Comparison of ENCODE assay signal across 33 cellular contexts in the genomic region with DNA sequence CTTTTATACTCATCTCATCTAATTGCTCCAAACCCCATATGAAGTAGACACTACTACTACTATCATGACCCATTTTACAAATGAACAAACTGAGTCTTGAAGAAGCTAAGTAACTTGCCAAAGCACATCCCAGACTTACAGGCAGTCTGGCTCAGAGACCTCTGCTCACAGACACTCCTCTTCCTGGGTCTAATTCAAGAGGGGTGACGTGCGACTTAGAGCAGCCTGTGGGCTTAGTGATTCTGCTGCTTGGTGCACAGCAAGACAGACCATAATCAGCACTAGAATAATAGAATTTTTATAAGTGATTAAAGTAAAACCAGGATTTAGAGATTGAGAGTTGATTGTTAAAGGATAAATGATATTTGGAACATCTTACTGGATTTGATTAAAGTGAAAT.
"Had no signal": no experiment of that assay in that cellular context is flagged by ENCODE, and none has a peak within 500 bp of the region (broad histone marks: within the 10 kb centered on the region; RNA-seq: fewer than 3 reads in every experiment).

No MANE protein-coding gene starts in this region.

- H3K36me3 Mint-ChIP-seq: activated CD4-positive, alpha-beta memory T cell treated with anti-CD3 and anti-CD28 coated beads for 36 hours; activated naive CD4-positive, alpha-beta T cell treated with anti-CD3 and anti-CD28 coated beads, Interleukin-2, amount 50 U/mL, for 72 hours; activated naive CD8-positive, alpha-beta T cell treated with anti-CD3 and anti-CD28 coated beads for 36 hours had no signal

- H3K4me3 ChIP-seq: adrenal gland, body of pancreas, breast epithelium had no signal

- H3K27me3 Mint-ChIP-seq: activated B cell treated with CpG ODN at 0.5 μM for 24 hours; activated CD4-positive, alpha-beta memory T cell treated with anti-CD3 and anti-CD28 coated beads for 36 hours; activated CD8-positive, alpha-beta T cell treated with anti-CD3 and anti-CD28 coated beads for 36 hours; activated naive CD8-positive, alpha-beta T cell treated with anti-CD3 and anti-CD28 coated beads for 36 hours; activated T-helper 17 cell treated with anti-CD3 and anti-CD28 coated beads, Interleukin-2, amount 50 U/mL, for 72 hours had no signal

- DNase-seq: activated B cell treated with CpG ODN at 0.5 μM for 24 hours; activated CD4-positive, alpha-beta memory T cell treated with anti-CD3 and anti-CD28 coated beads for 36 hours; activated CD4-positive, alpha-beta T cell treated with anti-CD3 and anti-CD28 coated beads for 4 hours; activated CD4-positive, alpha-beta T cell treated with anti-CD3 and anti-CD28 coated beads, Interleukin-2, amount 10 ng/mL, durations not matched to agents 24 days and 14 days; activated CD4-positive, alpha-beta T cell treated with anti-CD3 and anti-CD28 coated beads, Interleukin-2, amount 50 U/mL, for 1 hour; activated CD4-positive, alpha-beta T cell treated with anti-CD3 and anti-CD28 coated beads, Interleukin-2, amount 50 U/mL, for 4 hours; activated CD4-positive, CD25-positive, alpha-beta regulatory T cell treated with anti-CD3 and anti-CD28 coated beads, Interleukin-2, amount 50 U/mL, for 72 hours; activated CD8-positive, alpha-beta memory T cell treated with anti-CD3 and anti-CD28 coated beads, Interleukin-2, amount 50 U/mL, for 4 hours; activated CD8-positive, alpha-beta T cell treated with anti-CD3 and anti-CD28 coated beads for 36 hours; activated effector memory CD4-positive, alpha-beta T cell treated with anti-CD3 and anti-CD28 coated beads, Interleukin-2, amount 50 U/mL, for 16 hours; activated gamma-delta T cell treated with Interleukin-2 at 50 U/mL for 16 hours; activated naive CD4-positive, alpha-beta T cell; activated naive CD4-positive, alpha-beta T cell treated with anti-CD3 and anti-CD28 coated beads for 36 hours; activated naive CD4-positive, alpha-beta T cell treated with anti-CD3 and anti-CD28 coated beads, Interleukin-2, amount 50 U/mL, for 16 hours; activated naive CD8-positive, alpha-beta T cell treated with anti-CD3 and anti-CD28 coated beads for 36 hours; activated T-cell treated with anti-CD3 and anti-CD28 coated beads for 4 hours; activated T-cell treated with anti-CD3 and anti-CD28 coated beads, Interleukin-2, amount 50 U/mL, for 1 hour; activated T-cell treated with anti-CD3 and anti-CD28 coated beads, Interleukin-2, amount 50 U/mL, for 4 hours; activated T-cell treated with anti-CD3 and anti-CD28 coated beads, Interleukin-2, amount 50 U/mL, for 72 hours; adrenal gland; amniotic stem cell; aorta; body of pancreas; brain microvascular endothelial cell; central memory CD4-positive, alpha-beta T cell; T-helper 2 cell; T-helper 9 cell had no signal

- H3K27me3 ChIP-seq: adrenal gland, body of pancreas, brain microvascular endothelial cell, breast epithelium had no signal

- H3K27ac ChIP-seq: adrenal gland, body of pancreas, brain microvascular endothelial cell, breast epithelium, VCaP had no signal

- H3K9me3 Mint-ChIP-seq: activated CD4-positive, alpha-beta T cell treated with anti-CD3 and anti-CD28 coated beads, Interleukin-2, amount 10 ng/mL, durations not matched to agents 24 days and 14 days; activated naive CD4-positive, alpha-beta T cell treated with anti-CD3 and anti-CD28 coated beads, Interleukin-2, amount 50 U/mL, for 72 hours; activated naive CD8-positive, alpha-beta T cell treated with anti-CD3 and anti-CD28 coated beads for 36 hours; activated T-helper 1 cell treated with anti-CD3 and anti-CD28 coated beads, Interleukin-12 subunit alpha, Interleukin-12 subunit beta, Interleukin-2, Interleukin-4 antibody, amounts not matched to agents 30 ng/mL and 10 ng/mL and 1 ng/mL, durations not matched to agents 14 hours and 24 hours and 36 hours; activated T-helper 17 cell treated with anti-CD3 and anti-CD28 coated beads, Interleukin-2, amount 50 U/mL, for 72 hours had no signal

- H3K9me3 ChIP-seq: adrenal gland, body of pancreas, breast epithelium had no signal

- H3K36me3 ChIP-seq: adrenal gland, brain microvascular endothelial cell, breast epithelium had no signal

- H3K4me1 Mint-ChIP-seq: activated naive CD8-positive, alpha-beta T cell treated with anti-CD3 and anti-CD28 coated beads for 36 hours had no signal

- H3K27ac Mint-ChIP-seq: activated B cell treated with CpG ODN at 0.5 μM for 24 hours; activated CD4-positive, alpha-beta memory T cell treated with anti-CD3 and anti-CD28 coated beads for 36 hours; activated CD4-positive, alpha-beta T cell treated with anti-CD3 and anti-CD28 coated beads, Interleukin-2, amount 10 ng/mL, durations not matched to agents 24 days and 14 days; activated CD8-positive, alpha-beta T cell treated with anti-CD3 and anti-CD28 coated beads for 36 hours; activated naive CD4-positive, alpha-beta T cell treated with anti-CD3 and anti-CD28 coated beads for 36 hours; activated naive CD4-positive, alpha-beta T cell treated with anti-CD3 and anti-CD28 coated beads, Interleukin-2, amount 50 U/mL, for 72 hours; activated naive CD8-positive, alpha-beta T cell treated with anti-CD3 and anti-CD28 coated beads for 36 hours; activated T-cell treated with anti-CD3 and anti-CD28 coated beads, Interleukin-2, amount 50 U/mL, for 72 hours; activated T-helper 1 cell treated with anti-CD3 and anti-CD28 coated beads, Interleukin-12 subunit alpha, Interleukin-12 subunit beta, Interleukin-2, Interleukin-4 antibody, amounts not matched to agents 30 ng/mL and 10 ng/mL and 1 ng/mL, durations not matched to agents 14 hours and 24 hours and 36 hours; activated T-helper 17 cell treated with anti-CD3 and anti-CD28 coated beads, Interleukin-2, amount 50 U/mL, for 72 hours; T-helper 2 cell treated with Interferon-gamma antibody and Interleukin-4, amounts not matched to agents 5 μg/mL and 100 μg/mL, for 36 hours had no signal

- H3K4me3 Mint-ChIP-seq: activated B cell treated with CpG ODN at 0.5 μM for 24 hours; activated CD4-positive, alpha-beta memory T cell treated with anti-CD3 and anti-CD28 coated beads for 36 hours; activated CD4-positive, alpha-beta T cell treated with anti-CD3 and anti-CD28 coated beads, Interleukin-2, amount 10 ng/mL, durations not matched to agents 24 days and 14 days; activated CD8-positive, alpha-beta T cell treated with anti-CD3 and anti-CD28 coated beads for 36 hours; activated naive CD4-positive, alpha-beta T cell treated with anti-CD3 and anti-CD28 coated beads for 36 hours; activated naive CD8-positive, alpha-beta T cell treated with anti-CD3 and anti-CD28 coated beads for 36 hours; activated T-cell treated with anti-CD3 and anti-CD28 coated beads, Interleukin-2, amount 50 U/mL, for 4 hours; activated T-cell treated with anti-CD3 and anti-CD28 coated beads, Interleukin-2, amount 50 U/mL, for 72 hours; activated T-helper 1 cell treated with anti-CD3 and anti-CD28 coated beads, Interleukin-12 subunit alpha, Interleukin-12 subunit beta, Interleukin-2, Interleukin-4 antibody, amounts not matched to agents 30 ng/mL and 10 ng/mL and 1 ng/mL, durations not matched to agents 14 hours and 24 hours and 36 hours; activated T-helper 17 cell treated with anti-CD3 and anti-CD28 coated beads, Interleukin-2, amount 50 U/mL, for 72 hours; T-helper 2 cell treated with Interferon-gamma antibody and Interleukin-4, amounts not matched to agents 5 μg/mL and 100 μg/mL, for 36 hours had no signal

- H3K4me1 ChIP-seq: adrenal gland, breast epithelium had no signal

- ATAC-seq: activated CD8-positive, alpha-beta T cell treated with anti-CD3 and anti-CD28 coated beads for 36 hours; activated naive CD4-positive, alpha-beta T cell treated with anti-CD3 and anti-CD28 coated beads, Interleukin-2, amount 50 U/mL, for 72 hours; activated T-cell treated with anti-CD3 and anti-CD28 coated beads, Interleukin-2, amount 50 U/mL, for 4 hours; activated T-cell treated with anti-CD3 and anti-CD28 coated beads, Interleukin-2, amount 50 U/mL, for 72 hours; activated T-helper 17 cell treated with anti-CD3 and anti-CD28 coated beads, Interleukin-2, amount 50 U/mL, for 72 hours; body of pancreas had no signal
